22 cellular contexts compared by ENCODE assay signal in genomic region chr1:75559141-75559540, GRCh38. TPM values are rescaled to one million over a fixed set of nuclear protein-coding genes. Genes with fewer than 3 reads are reported as not detected.
A peak's percentile ranks its signal among the peaks of the same experiment; 100 is the strongest.
DNase-seq lines count a peak whose midpoint lies in the region; ATAC-seq, FAIRE-seq and TF ChIP-seq lines count a peak whose summit lies in the region.
"Had no signal": no experiment of that assay in that cellular context is flagged by ENCODE, and none has a peak within 500 bp of the region (broad histone marks: within the 10 kb centered on the region; RNA-seq: fewer than 3 reads in every experiment).

No MANE protein-coding gene starts in this region.

- H3K4me3 ChIP-seq in epithelial cell of proximal tubule (ENCODE audit: low read depth, low read length) (no peak overlapping the region), pancreas (no peak overlapping the region), MG63 (no peak overlapping the region)
- H3K4me3 ChIP-seq: BLaER1 treated with 17β-estradiol and CSF1 and Interleukin-3, amounts not matched to agents 10 nM and 100 nM; HAP-1; K562 had no signal

- peak overlapping the region in 2 of 4 donors; percentile 41 to 43 for H3K27ac ChIP-seq in pancreas
- H3K27ac ChIP-seq: BLaER1 treated with 17β-estradiol and CSF1 and Interleukin-3, amounts not matched to agents 10 nM and 100 nM had no signal

- 8 to 14% methylated on average over 2 of the region's 2 CpGs for WGBS in pancreas, 2 donors

- no peak for DNase-seq in Calu3
- DNase-seq in epithelial cell of proximal tubule (ENCODE audit: low read depth) = peak; percentile 35
- DNase-seq in left kidney (ENCODE audit: low read depth, low spot score) = peak; percentile 59
- DNase-seq in pancreas = peak in 1 of 6 donors; percentile 19
- no peak for DNase-seq in natural killer cell treated with Interleukin-12 subunit alpha and Interleukin-12 subunit beta and Interleukin-15 and Interleukin-18, amount 100 ng/mL, for 72 hours (ENCODE audit: low spot score)
- no peak for DNase-seq in MG63
- DNase-seq: CD8-positive, alpha-beta T cell; DND-41; MV-4-11; NCI-H187; NCI-H2107; NCI-H2227 treated with DMSO at 0.1 percent for 48 hours; NCI-H510A treated with DMSO at 0.1 percent for 48 hours; OCI-M1; SHP77 treated with DMSO at 0.1 percent for 48 hours; SK-N-SH had no signal

- H3K9me3 ChIP-seq in pancreas = no peaks in the 10 kb centered on the region
- H3K9me3 ChIP-seq in MG63 = no peaks in the 10 kb centered on the region
- H3K9me3 ChIP-seq: BLaER1 treated with 17β-estradiol and CSF1 and Interleukin-3, amounts not matched to agents 10 nM and 100 nM; HAP-1; SK-N-SH had no signal

- ATAC-seq in pancreas (peak in 3 of 4 donors; percentile 93 to 98 (median 96)), GM18861 (IDR thresholded peaks at IDR 0.05; ENCODE audit: unreplicated experiment) (no peak), HG03025 (IDR thresholded peaks at IDR 0.05; ENCODE audit: low FRiP score, unreplicated experiment) (no peak)
- ATAC-seq in natural killer cell treated with Interleukin-12 subunit alpha and Interleukin-12 subunit beta and Interleukin-15 and Interleukin-18, amount 100 ng/mL, for 72 hours = no peak
- ATAC-seq: CD8-positive, alpha-beta T cell; K562 had no signal

- H3K36me3 Mint-ChIP-seq in Calu3 (ENCODE audit: insufficient read depth, unreplicated experiment) = no peaks in the 10 kb centered on the region
- H3K36me3 Mint-ChIP-seq in natural killer cell treated with Interleukin-12 subunit alpha and Interleukin-12 subunit beta and Interleukin-15 and Interleukin-18, amount 100 ng/mL, for 72 hours = no peaks in the 10 kb centered on the region
- H3K36me3 Mint-ChIP-seq: CD8-positive, alpha-beta T cell had no signal

- no peaks in the 10 kb centered on the region for H3K9me3 Mint-ChIP-seq in Calu3 (ENCODE audit: low read depth, unreplicated experiment)
- no peaks in the 10 kb centered on the region for H3K9me3 Mint-ChIP-seq in natural killer cell treated with Interleukin-12 subunit alpha and Interleukin-12 subunit beta and Interleukin-15 and Interleukin-18, amount 100 ng/mL, for 72 hours

- intact Hi-C loops in Calu3 (cut with micrococcal nuclease; ENCODE audit: unreplicated experiment) (no loop called here), pancreas (cut with DNase I) (no loop called here)

- CTCF ChIA-PET in Calu3 (lab: Charles Lee) = no interaction called here

- peaks cover 13% of the 10 kb centered on the region for H3K4me1 Mint-ChIP-seq in Calu3 (ENCODE audit: low read depth, unreplicated experiment)
- H3K4me1 Mint-ChIP-seq in natural killer cell treated with Interleukin-12 subunit alpha and Interleukin-12 subunit beta and Interleukin-15 and Interleukin-18, amount 100 ng/mL, for 72 hours (ENCODE audit: low read depth in 2 of 2) = no peaks in the 10 kb centered on the region

- no peaks in the 10 kb centered on the region for H3K36me3 ChIP-seq in pancreas
- no peaks in the 10 kb centered on the region for H3K36me3 ChIP-seq in MG63
- H3K36me3 ChIP-seq: BLaER1 treated with 17β-estradiol and CSF1 and Interleukin-3, amounts not matched to agents 10 nM and 100 nM; HAP-1 had no signal

- peak overlapping the region; percentile 56 for H3K27ac Mint-ChIP-seq in Calu3 (ENCODE audit: unreplicated experiment)
- no peak overlapping the region for H3K27ac Mint-ChIP-seq in natural killer cell treated with Interleukin-12 subunit alpha and Interleukin-12 subunit beta and Interleukin-15 and Interleukin-18, amount 100 ng/mL, for 72 hours
- H3K27ac Mint-ChIP-seq: CD8-positive, alpha-beta T cell had no signal

- FAIRE-seq in pancreas (lab: Jason Lieb, UNC) = no peak
- FAIRE-seq: K562 had no signal

- no peaks in the 10 kb centered on the region for H3K27me3 Mint-ChIP-seq in Calu3 (ENCODE audit: unreplicated experiment)
- no peaks in the 10 kb centered on the region for H3K27me3 Mint-ChIP-seq in natural killer cell treated with Interleukin-12 subunit alpha and Interleukin-12 subunit beta and Interleukin-15 and Interleukin-18, amount 100 ng/mL, for 72 hours

- H3K4me1 ChIP-seq in pancreas = peaks cover 0 to 10% (median 6%) of the 10 kb centered on the region in 3 donors
- H3K4me1 ChIP-seq: BLaER1 treated with 17β-estradiol and CSF1 and Interleukin-3, amounts not matched to agents 10 nM and 100 nM had no signal

- no peak overlapping the region for H3K4me3 Mint-ChIP-seq in Calu3 (ENCODE audit: low read depth, unreplicated experiment)
- no peak overlapping the region for H3K4me3 Mint-ChIP-seq in natural killer cell treated with Interleukin-12 subunit alpha and Interleukin-12 subunit beta and Interleukin-15 and Interleukin-18, amount 100 ng/mL, for 72 hours
- H3K4me3 Mint-ChIP-seq: CD8-positive, alpha-beta T cell had no signal

- BruUV-seq in Calu3 (replicated peaks; lab: Mats Ljungman, UMichigan) = no TSS peak

- no peaks in the 10 kb centered on the region for H3K27me3 ChIP-seq in pancreas
- no peaks in the 10 kb centered on the region for H3K27me3 ChIP-seq in MG63
- H3K27me3 ChIP-seq: BLaER1 treated with 17β-estradiol and CSF1 and Interleukin-3, amounts not matched to agents 10 nM and 100 nM had no signal

- no peak for TF ChIP-seq CTCF in Calu3 (IDR thresholded peaks at IDR 0.05; ENCODE audit: unreplicated experiment)
- no peak for TF ChIP-seq CTCF in epithelial cell of proximal tubule (conservative IDR thresholded peaks at IDR 0.05; ENCODE audit: low read depth, low read length)
- no peak for TF ChIP-seq CTCF in pancreas (IDR thresholded peaks at IDR 0.05)

RNA-seq across cellular contexts. Expression of gene SLC44A5, which starts 51.8 kb away (rescaled TPM):
- 5.0 and 5.8 TPM in 2 replicates for total RNA-seq in Calu3 (2022)
- total RNA-seq in epithelial cell of proximal tubule = 0.07 and 1.8 TPM in 2 replicates
- total RNA-seq in pancreas = 1 to 10 TPM in 4 of 6 donors, under 1 TPM in 2; 0.16 to 3.4 (median 1.3) TPM
- 1 to 10 TPM in 1 of 2 donors, under 1 TPM in 1; 0.65 to 1.2 TPM for polyA plus RNA-seq in pancreas
- under 1 TPM in 1 of 2 donors, not detected in 1; 0.14 TPM for total RNA-seq in natural killer cell treated with Interleukin-12 subunit alpha and Interleukin-12 subunit beta and Interleukin-15 and Interleukin-18, amount 100 ng/mL, for 72 hours
- not detected in 2 replicates for total RNA-seq in MG63 (2014; rRNA removed; shearing (Covaris generic); ENCODE audit: low replicate concordance)
- total RNA-seq: G401 had no signal

Comparison
In these comparisons a context has a peak if more than half of its experiments do, and no peak if none do; other contexts are left out.
1. DNase-seq: peak in epithelial cell of proximal tubule (single experiment) and left kidney (single experiment); none in Calu3 (single experiment), natural killer cell treated with Interleukin-12 subunit alpha and Interleukin-12 subunit beta and Interleukin-15 and Interleukin-18, amount 100 ng/mL, for 72 hours (single experiment) and MG63 (single experiment).
2. ATAC-seq: peak in pancreas (3 of 4); none in GM18861 (single experiment), natural killer cell treated with Interleukin-12 subunit alpha and Interleukin-12 subunit beta and Interleukin-15 and Interleukin-18, amount 100 ng/mL, for 72 hours (0 of 2) and HG03025 (single experiment).